Comparison of ENCODE assay signal across 1 cellular context in the genomic region with DNA sequence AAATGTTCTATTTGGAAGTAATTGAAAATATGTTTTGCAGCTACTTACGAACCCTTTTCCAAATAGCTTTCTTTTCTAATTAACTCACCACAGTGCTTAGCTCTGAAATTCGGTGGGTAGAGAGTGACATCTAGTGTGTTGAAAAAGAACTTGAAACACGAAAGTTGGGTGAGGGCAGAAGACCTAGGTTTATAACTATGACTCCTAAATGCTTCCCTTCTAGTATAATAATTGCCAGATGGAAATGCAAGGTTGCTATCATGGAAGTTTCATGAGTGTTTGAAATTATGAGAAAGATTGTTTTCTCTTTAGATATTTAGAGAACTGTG.
A peak's percentile ranks its signal among the peaks of the same experiment; 100 is the strongest.
TF ChIP-seq lines count a peak whose summit lies in the region.

No MANE protein-coding gene starts in this region.

TF ChIP-seq in HepG2, 621 proteins besides CTCF, POLR2A, EP300 and RAD21 (continued from another document):
- TF ChIP-seq, protein P1, sequence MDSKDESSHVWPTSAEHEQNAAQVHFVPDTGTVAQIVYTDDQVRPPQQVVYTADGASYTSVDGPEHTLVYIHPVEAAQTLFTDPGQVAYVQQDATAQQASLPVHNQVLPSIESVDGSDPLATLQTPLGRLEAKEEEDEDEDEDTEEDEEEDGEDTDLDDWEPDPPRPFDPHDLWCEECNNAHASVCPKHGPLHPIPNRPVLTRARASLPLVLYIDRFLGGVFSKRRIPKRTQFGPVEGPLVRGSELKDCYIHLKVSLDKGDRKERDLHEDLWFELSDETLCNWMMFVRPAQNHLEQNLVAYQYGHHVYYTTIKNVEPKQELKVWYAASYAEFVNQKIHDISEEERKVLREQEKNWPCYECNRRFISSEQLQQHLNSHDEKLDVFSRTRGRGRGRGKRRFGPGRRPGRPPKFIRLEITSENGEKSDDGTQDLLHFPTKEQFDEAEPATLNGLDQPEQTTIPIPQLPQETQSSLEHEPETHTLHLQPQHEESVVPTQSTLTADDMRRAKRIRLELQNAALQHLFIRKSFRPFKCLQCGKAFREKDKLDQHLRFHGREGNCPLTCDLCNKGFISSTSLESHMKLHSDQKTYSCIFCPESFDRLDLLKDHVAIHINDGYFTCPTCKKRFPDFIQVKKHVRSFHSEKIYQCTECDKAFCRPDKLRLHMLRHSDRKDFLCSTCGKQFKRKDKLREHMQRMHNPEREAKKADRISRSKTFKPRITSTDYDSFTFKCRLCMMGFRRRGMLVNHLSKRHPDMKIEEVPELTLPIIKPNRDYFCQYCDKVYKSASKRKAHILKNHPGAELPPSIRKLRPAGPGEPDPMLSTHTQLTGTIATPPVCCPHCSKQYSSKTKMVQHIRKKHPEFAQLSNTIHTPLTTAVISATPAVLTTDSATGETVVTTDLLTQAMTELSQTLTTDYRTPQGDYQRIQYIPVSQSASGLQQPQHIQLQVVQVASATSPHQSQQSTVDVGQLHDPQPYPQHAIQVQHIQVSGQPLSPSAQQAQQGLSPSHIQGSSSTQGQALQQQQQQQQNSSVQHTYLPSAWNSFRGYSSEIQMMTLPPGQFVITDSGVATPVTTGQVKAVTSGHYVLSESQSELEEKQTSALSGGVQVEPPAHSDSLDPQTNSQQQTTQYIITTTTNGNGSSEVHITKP (CRISPR knock-in tag; IDR thresholded peaks at IDR 0.05; ENCODE audit: low read depth): no peak
- TF ChIP-seq EED (CRISPR knock-in tag; IDR thresholded peaks at IDR 0.05): no peak
- no peak for TF ChIP-seq EZH2 (conservative IDR thresholded peaks at IDR 0.05; ENCODE audit: low read depth, low read length)
- no peak for TF ChIP-seq TAF15 (IDR thresholded peaks at IDR 0.05; ENCODE audit: low read depth, low read length, poor library complexity, severe bottlenecking)
- TF ChIP-seq ZNF782 (CRISPR knock-in tag; IDR thresholded peaks at IDR 0.05; ENCODE audit: borderline replicate concordance): no peak
- no peak for TF ChIP-seq THYN1 (CRISPR knock-in tag; IDR thresholded peaks at IDR 0.05; ENCODE audit: borderline replicate concordance, low read depth)
- no peak for TF ChIP-seq MIER3 (CRISPR knock-in tag; IDR thresholded peaks at IDR 0.05; ENCODE audit: borderline replicate concordance)
- TF ChIP-seq SUZ12 (IDR thresholded peaks at IDR 0.05; ENCODE audit: low read depth, low read length): no peak
- no peak for TF ChIP-seq RBFOX2 (IDR thresholded peaks at IDR 0.05; ENCODE audit: low read depth, low read length)
- no peak for TF ChIP-seq ZNF777 (CRISPR knock-in tag; IDR thresholded peaks at IDR 0.05)
- 0 out of 2 replicates have a peak, but pooled peaks have one; percentile 32 for TF ChIP-seq MIXL1 (CRISPR knock-in tag; IDR thresholded peaks at IDR 0.05)
- peak; percentile 60 for TF ChIP-seq STAG1 (CRISPR knock-in tag; IDR thresholded peaks at IDR 0.05)
- TF ChIP-seq PHF20 (CRISPR knock-in tag; IDR thresholded peaks at IDR 0.05): no peak
- no peak for TF ChIP-seq GATAD1 (CRISPR knock-in tag; IDR thresholded peaks at IDR 0.05)
- no peak for TF ChIP-seq ZNF7 (CRISPR knock-in tag; IDR thresholded peaks at IDR 0.05)
- TF ChIP-seq, protein P2, sequence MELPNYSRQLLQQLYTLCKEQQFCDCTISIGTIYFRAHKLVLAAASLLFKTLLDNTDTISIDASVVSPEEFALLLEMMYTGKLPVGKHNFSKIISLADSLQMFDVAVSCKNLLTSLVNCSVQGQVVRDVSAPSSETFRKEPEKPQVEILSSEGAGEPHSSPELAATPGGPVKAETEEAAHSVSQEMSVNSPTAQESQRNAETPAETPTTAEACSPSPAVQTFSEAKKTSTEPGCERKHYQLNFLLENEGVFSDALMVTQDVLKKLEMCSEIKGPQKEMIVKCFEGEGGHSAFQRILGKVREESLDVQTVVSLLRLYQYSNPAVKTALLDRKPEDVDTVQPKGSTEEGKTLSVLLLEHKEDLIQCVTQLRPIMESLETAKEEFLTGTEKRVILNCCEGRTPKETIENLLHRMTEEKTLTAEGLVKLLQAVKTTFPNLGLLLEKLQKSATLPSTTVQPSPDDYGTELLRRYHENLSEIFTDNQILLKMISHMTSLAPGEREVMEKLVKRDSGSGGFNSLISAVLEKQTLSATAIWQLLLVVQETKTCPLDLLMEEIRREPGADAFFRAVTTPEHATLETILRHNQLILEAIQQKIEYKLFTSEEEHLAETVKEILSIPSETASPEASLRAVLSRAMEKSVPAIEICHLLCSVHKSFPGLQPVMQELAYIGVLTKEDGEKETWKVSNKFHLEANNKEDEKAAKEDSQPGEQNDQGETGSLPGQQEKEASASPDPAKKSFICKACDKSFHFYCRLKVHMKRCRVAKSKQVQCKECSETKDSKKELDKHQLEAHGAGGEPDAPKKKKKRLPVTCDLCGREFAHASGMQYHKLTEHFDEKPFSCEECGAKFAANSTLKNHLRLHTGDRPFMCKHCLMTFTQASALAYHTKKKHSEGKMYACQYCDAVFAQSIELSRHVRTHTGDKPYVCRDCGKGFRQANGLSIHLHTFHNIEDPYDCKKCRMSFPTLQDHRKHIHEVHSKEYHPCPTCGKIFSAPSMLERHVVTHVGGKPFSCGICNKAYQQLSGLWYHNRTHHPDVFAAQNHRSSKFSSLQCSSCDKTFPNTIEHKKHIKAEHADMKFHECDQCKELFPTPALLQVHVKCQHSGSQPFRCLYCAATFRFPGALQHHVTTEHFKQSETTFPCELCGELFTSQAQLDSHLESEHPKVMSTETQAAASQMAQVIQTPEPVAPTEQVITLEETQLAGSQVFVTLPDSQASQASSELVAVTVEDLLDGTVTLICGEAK (IDR thresholded peaks at IDR 0.05): no peak
- TF ChIP-seq, protein P2 (CRISPR knock-in tag; IDR thresholded peaks at IDR 0.05): no peak
- TF ChIP-seq SMC3 (IDR thresholded peaks at IDR 0.05; ENCODE audit: low read length): peak; percentile 38; the same call in 1 of the 2 replicates
- TF ChIP-seq, protein P3, sequence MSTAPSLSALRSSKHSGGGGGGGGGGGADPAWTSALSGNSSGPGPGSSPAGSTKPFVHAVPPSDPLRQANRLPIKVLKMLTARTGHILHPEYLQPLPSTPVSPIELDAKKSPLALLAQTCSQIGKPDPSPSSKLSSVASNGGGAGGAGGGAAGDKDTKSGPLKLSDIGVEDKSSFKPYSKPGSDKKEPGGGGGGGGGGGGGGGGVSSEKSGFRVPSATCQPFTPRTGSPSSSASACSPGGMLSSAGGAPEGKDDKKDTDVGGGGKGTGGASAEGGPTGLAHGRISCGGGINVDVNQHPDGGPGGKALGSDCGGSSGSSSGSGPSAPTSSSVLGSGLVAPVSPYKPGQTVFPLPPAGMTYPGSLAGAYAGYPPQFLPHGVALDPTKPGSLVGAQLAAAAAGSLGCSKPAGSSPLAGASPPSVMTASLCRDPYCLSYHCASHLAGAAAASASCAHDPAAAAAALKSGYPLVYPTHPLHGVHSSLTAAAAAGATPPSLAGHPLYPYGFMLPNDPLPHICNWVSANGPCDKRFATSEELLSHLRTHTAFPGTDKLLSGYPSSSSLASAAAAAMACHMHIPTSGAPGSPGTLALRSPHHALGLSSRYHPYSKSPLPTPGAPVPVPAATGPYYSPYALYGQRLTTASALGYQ (CRISPR knock-in tag; IDR thresholded peaks at IDR 0.05): no peak
- TF ChIP-seq ZNF883 (CRISPR knock-in tag; IDR thresholded peaks at IDR 0.05; ENCODE audit: not compliant biosample characterization): no peak
